13 cellular contexts compared by ENCODE assay signal in the genomic region with DNA sequence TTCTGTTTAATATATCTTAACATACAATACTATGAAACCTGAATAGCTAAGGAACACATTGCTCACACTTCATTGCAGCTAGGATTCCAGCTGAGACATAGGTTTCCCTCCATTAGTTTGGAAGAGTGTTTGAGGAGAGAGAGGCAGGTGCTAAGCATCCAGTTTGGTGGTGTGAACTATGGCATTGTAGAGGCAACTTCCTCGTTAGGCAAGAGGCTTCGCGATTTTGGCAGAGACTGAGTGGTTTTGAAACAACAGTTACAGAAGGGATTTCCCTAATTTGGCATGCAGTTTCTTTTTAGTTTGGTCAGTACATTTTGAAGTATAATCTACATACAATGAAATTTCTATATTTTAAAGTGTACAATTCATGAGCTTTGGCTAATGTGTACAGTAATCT.
A peak's percentile ranks its signal among the peaks of the same experiment; 100 is the strongest.
DNase-seq lines count a peak whose midpoint lies in the region; ATAC-seq and TF ChIP-seq lines count a peak whose summit lies in the region.
"Had no signal": no experiment of that assay in that cellular context is flagged by ENCODE, and none has a peak within 500 bp of the region (broad histone marks: within the 10 kb centered on the region; RNA-seq: fewer than 3 reads in every experiment).

No MANE protein-coding gene starts in this region.

- ATAC-seq in GM19043 (IDR thresholded peaks at IDR 0.05; ENCODE audit: low read depth, unreplicated experiment), result peak; percentile 82
- ATAC-seq in HG02840 (IDR thresholded peaks at IDR 0.05; ENCODE audit: low FRiP score, unreplicated experiment), result peak; percentile 72
- ATAC-seq in naive thymus-derived CD4-positive, alpha-beta T cell, result no peak
- ATAC-seq: pancreas had no signal

- no peaks in the 10 kb centered on the region for H3K36me3 ChIP-seq in naive thymus-derived CD4-positive, alpha-beta T cell (ENCODE audit: control insufficient read depth in 2 of 3, insufficient read depth in 3 of 3, low read length in 3 of 3)
- H3K36me3 ChIP-seq: pancreas, uterus had no signal

- H3K27me3 Mint-ChIP-seq in naive thymus-derived CD4-positive, alpha-beta T cell, result peaks cover 0 to 9% (median 6%) of the 10 kb centered on the region in 5 donors
- H3K27me3 Mint-ChIP-seq: activated naive CD8-positive, alpha-beta T cell treated with anti-CD3 and anti-CD28 coated beads, Interleukin-2, amount 10 ng/mL, durations not matched to agents 7 days and 5 days had no signal

- POLR2A ChIA-PET in naive thymus-derived CD4-positive, alpha-beta T cell (lab: Charles Lee), result no interaction called here

- no peak for TF ChIP-seq CTCF in GM12865 (IDR thresholded peaks at IDR 0.05; ENCODE audit: insufficient read depth, low read depth, low read length, missing control alignments)

- no peaks in the 10 kb centered on the region for H3K27me3 ChIP-seq in naive thymus-derived CD4-positive, alpha-beta T cell (ENCODE audit: control insufficient read depth in 2 of 2, insufficient read depth in 2 of 2, low read length in 2 of 2)
- H3K27me3 ChIP-seq: pancreas, uterus had no signal

- peaks cover 0 to 5% (median 0%) of the 10 kb centered on the region in 11 donors for H3K9me3 Mint-ChIP-seq in naive thymus-derived CD4-positive, alpha-beta T cell
- H3K9me3 Mint-ChIP-seq: activated naive CD8-positive, alpha-beta T cell treated with anti-CD3 and anti-CD28 coated beads, Interleukin-2, amount 10 ng/mL, durations not matched to agents 7 days and 5 days had no signal

- CTCF ChIA-PET in naive thymus-derived CD4-positive, alpha-beta T cell (lab: Charles Lee), result no interaction called here

- intact Hi-C loops in naive thymus-derived CD4-positive, alpha-beta T cell (cut with micrococcal nuclease), result no loop called here

- H3K4me3 ChIP-seq in GM12865 (ENCODE audit: low read depth, low read length), result no peak overlapping the region
- no peak overlapping the region for H3K4me3 ChIP-seq in naive thymus-derived CD4-positive, alpha-beta T cell (ENCODE audit: low read length)
- H3K4me3 ChIP-seq: pancreas, uterus had no signal

- H3K9me3 ChIP-seq in naive thymus-derived CD4-positive, alpha-beta T cell (ENCODE audit: control insufficient read depth in 2 of 3, low read length in 3 of 3), result no peaks in the 10 kb centered on the region
- H3K9me3 ChIP-seq: pancreas, uterus had no signal

- H3K27ac Mint-ChIP-seq in naive thymus-derived CD4-positive, alpha-beta T cell, result no peak overlapping the region
- H3K27ac Mint-ChIP-seq: activated naive CD8-positive, alpha-beta T cell treated with anti-CD3 and anti-CD28 coated beads, Interleukin-2, amount 10 ng/mL, durations not matched to agents 7 days and 5 days; immature natural killer cell had no signal

- DNase-seq in GM12865 (ENCODE audit: low read depth) (peak; percentile 48), LHCN-M2 (ENCODE audit: low read depth) (peak; percentile 12), cortex of kidney (lab: John Stamatoyannopoulos, UW) (no peak), NCI-H1105 treated with DMSO at 0.1 percent for 48 hours (lab: John Stamatoyannopoulos, UW) (no peak)
- DNase-seq in stimulated activated CD4-positive, alpha-beta T cell treated with anti-CD3 and anti-CD28 coated beads, Interleukin-2, amount 100 ng/mL, for 48 hours, result no peak
- no peak for DNase-seq in naive thymus-derived CD4-positive, alpha-beta T cell
- DNase-seq: activated naive CD8-positive, alpha-beta T cell treated with anti-CD3 and anti-CD28 coated beads, Interleukin-2, amount 10 ng/mL, durations not matched to agents 7 days and 5 days; immature natural killer cell; NK-92 treated with Interleukin-12 subunit alpha and Interleukin-12 subunit beta, amount 100 ng/mL, for 24 hours; pancreas; uterus had no signal

- H3K36me3 Mint-ChIP-seq in naive thymus-derived CD4-positive, alpha-beta T cell, result no peaks in the 10 kb centered on the region
- H3K36me3 Mint-ChIP-seq: activated naive CD8-positive, alpha-beta T cell treated with anti-CD3 and anti-CD28 coated beads, Interleukin-2, amount 10 ng/mL, durations not matched to agents 7 days and 5 days; immature natural killer cell had no signal

- no peaks in the 10 kb centered on the region for H3K4me1 ChIP-seq in naive thymus-derived CD4-positive, alpha-beta T cell (ENCODE audit: control insufficient read depth in 2 of 2, insufficient read depth in 2 of 2, low read length in 2 of 2)
- H3K4me1 ChIP-seq: pancreas, uterus had no signal

- H3K27ac ChIP-seq in naive thymus-derived CD4-positive, alpha-beta T cell (ENCODE audit: low read depth, low read length), result no peak overlapping the region
- H3K27ac ChIP-seq: pancreas, uterus had no signal

- H3K4me1 Mint-ChIP-seq in naive thymus-derived CD4-positive, alpha-beta T cell, result no peaks in the 10 kb centered on the region
- H3K4me1 Mint-ChIP-seq: immature natural killer cell had no signal

- no peak overlapping the region for H3K4me3 Mint-ChIP-seq in naive thymus-derived CD4-positive, alpha-beta T cell
- H3K4me3 Mint-ChIP-seq: activated naive CD8-positive, alpha-beta T cell treated with anti-CD3 and anti-CD28 coated beads, Interleukin-2, amount 10 ng/mL, durations not matched to agents 7 days and 5 days; immature natural killer cell had no signal

Comparison
In these comparisons a context has a peak if more than half of its experiments do, and no peak if none do; other contexts are left out.
1. DNase-seq: peak in GM12865 (single experiment) and LHCN-M2 (single experiment); none in stimulated activated CD4-positive, alpha-beta T cell treated with anti-CD3 and anti-CD28 coated beads, Interleukin-2, amount 100 ng/mL, for 48 hours (0 of 2), cortex of kidney (single experiment), naive thymus-derived CD4-positive, alpha-beta T cell (0 of 9) and NCI-H1105 treated with DMSO at 0.1 percent for 48 hours (single experiment).